ENCODE assay signal across 7 cellular contexts in the genomic region with DNA sequence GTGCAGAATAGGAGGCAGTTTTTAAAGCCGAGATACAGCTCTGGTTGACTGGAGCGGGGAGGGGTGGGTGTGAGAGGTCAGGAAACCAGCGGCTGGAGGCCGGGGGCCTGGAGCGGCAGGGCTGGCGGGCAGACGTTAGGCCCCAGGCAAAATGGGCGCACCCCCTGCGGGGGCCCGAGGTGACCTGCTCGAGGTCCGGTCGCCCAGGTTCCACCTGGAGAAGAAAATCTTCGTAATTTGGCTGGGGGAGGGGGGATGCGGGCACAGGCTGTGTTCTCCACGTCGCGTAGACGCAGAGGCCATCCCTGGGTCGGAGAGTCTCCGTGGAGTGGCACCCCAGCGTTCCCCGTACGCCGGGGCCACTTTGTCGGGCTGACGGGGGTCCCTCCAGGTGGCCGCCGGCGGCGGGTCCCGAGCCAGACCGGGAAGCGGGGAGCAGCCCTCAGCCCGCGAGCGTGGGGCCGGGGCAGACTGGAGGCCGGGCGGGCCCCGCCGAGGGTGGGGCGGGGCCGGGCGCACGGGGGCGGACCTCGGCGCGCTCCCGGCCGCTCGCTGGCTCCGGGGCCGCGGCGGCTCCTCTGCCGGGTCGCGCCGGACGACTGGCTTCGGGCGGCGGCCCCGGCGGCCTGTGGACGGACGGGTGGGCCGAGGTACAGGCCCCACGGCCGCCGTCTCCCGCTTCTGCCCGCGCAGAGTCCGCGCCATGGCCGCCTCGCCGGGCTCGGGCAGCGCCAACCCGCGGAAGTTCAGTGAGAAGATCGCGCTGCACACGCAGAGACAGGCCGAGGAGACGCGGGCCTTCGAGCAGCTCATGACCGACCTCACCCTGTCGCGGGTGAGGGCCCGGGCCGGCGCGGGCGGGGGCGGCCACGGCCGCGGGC. TPM values are rescaled to one million over a fixed set of nuclear protein-coding genes. Genes with fewer than 3 reads are reported as not detected.
A peak's percentile ranks its signal among the peaks of the same experiment; 100 is the strongest.
DNase-seq lines count a peak whose midpoint lies in the region; ATAC-seq and TF ChIP-seq lines count a peak whose summit lies in the region.

A gene with protein sequence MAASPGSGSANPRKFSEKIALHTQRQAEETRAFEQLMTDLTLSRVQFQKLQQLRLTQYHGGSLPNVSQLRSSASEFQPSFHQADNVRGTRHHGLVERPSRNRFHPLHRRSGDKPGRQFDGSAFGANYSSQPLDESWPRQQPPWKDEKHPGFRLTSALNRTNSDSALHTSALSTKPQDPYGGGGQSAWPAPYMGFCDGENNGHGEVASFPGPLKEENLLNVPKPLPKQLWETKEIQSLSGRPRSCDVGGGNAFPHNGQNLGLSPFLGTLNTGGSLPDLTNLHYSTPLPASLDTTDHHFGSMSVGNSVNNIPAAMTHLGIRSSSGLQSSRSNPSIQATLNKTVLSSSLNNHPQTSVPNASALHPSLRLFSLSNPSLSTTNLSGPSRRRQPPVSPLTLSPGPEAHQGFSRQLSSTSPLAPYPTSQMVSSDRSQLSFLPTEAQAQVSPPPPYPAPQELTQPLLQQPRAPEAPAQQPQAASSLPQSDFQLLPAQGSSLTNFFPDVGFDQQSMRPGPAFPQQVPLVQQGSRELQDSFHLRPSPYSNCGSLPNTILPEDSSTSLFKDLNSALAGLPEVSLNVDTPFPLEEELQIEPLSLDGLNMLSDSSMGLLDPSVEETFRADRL (plus strand): TSS at position 555 of the 881 bp plus-strand sequence. CDS start 149 bp downstream, at position 704.

- H3K36me3 ChIP-seq in MG63, result no peaks in the 10 kb centered on the region

- H3K27me3 ChIP-seq in MG63, result no peaks in the 10 kb centered on the region

- in situ Hi-C loops in GM13976 (cut with MboI; ENCODE audit: low sequenced_read_pairs, unreplicated experiment), result no loop called here

- H3K9me3 ChIP-seq in MG63, result no peaks in the 10 kb centered on the region

- ATAC-seq in activated CD4-positive, CD25-positive, alpha-beta regulatory T cell treated with anti-CD3 and anti-CD28 coated beads, Interleukin-2, amount 50 U/mL, for 24 hours, result peak; percentile 82 to 84

- H3K4me3 ChIP-seq in MG63, result peak within 1 kb of the TSS; percentile 79

- DNase-seq in GM13976 (ENCODE audit: low spot score) (peak; percentile 92), HCEC 1CT (peak; percentile 54), MG63 (peak; percentile 58), cerebellum (ENCODE audit: low spot score) (peak; percentile 80), kidney tubule cell (ENCODE audit: low spot score) (peak; percentile 61)
- peak; percentile 38 for DNase-seq in stimulated activated CD4-positive, alpha-beta T cell treated with anti-CD3 and anti-CD28 coated beads, Interleukin-1b, Interleukin-23, amount 100 ng/mL, for 48 hours

- peak; percentile 29 for TF ChIP-seq CTCF in GM13976 (IDR thresholded peaks at IDR 0.05; ENCODE audit: borderline replicate concordance, control extremely low read depth, extremely low read depth, insufficient read depth, missing control alignments)

RNA-seq across cellular contexts. Expression of the gene that starts here (rescaled TPM):
- 3.8 and 5.6 TPM in 2 replicates for total RNA-seq in MG63 (2014; rRNA removed; shearing (Covaris generic); ENCODE audit: low replicate concordance)
- total RNA-seq in cerebellum, result 43.8 TPM

Comparison
In these comparisons a context has a peak if more than half of its experiments do, and no peak if none do; other contexts are left out.
1. Peak in every context shown above with its lines: DNase-seq, ATAC-seq and H3K4me3 ChIP-seq.
2. DNase-seq: peak in every context shown above with its lines; median percentile 92 in GM13976; 80 in cerebellum; 61 in kidney tubule cell; 58 in MG63; 54 in HCEC 1CT; 38 in stimulated activated CD4-positive, alpha-beta T cell treated with anti-CD3 and anti-CD28 coated beads, Interleukin-1b, Interleukin-23, amount 100 ng/mL, for 48 hours.